Comparison of ENCODE assay signal across 33 cellular contexts in genomic region chr2:113114224-113114945, GRCh38. TPM values are rescaled to one million over a fixed set of nuclear protein-coding genes. Genes with fewer than 3 reads are reported as not detected.
DNase-seq lines count a peak whose midpoint lies in the region; FAIRE-seq and TF ChIP-seq lines count a peak whose summit lies in the region.
"Had no signal": no experiment of that assay in that cellular context is flagged by ENCODE, and none has a peak within 500 bp of the region (broad histone marks: within the 10 kb centered on the region; RNA-seq: fewer than 3 reads in every experiment).

No MANE protein-coding gene starts in this region.

- BruUV-seq in mammary epithelial cell (replicated peaks; lab: Mats Ljungman, UMichigan): no TSS peak

- TF ChIP-seq EP300 in suprapubic skin (IDR thresholded peaks at IDR 0.05): no peak
- no peak for TF ChIP-seq EP300 in sigmoid colon (IDR thresholded peaks at IDR 0.05)

- no peak for TF ChIP-seq POLR2A in breast epithelium (IDR thresholded peaks at IDR 0.05)
- TF ChIP-seq POLR2A in suprapubic skin (IDR thresholded peaks at IDR 0.05): no peak
- TF ChIP-seq POLR2A in sigmoid colon (IDR thresholded peaks at IDR 0.05): no peak

- CTCF ChIA-PET in mammary epithelial cell (lab: Charles Lee; ENCODE audit: low non-redundant PET): interaction anchor here (0.7 to 0.8 kb wide), 2 partner anchors 60 to 366 kb away, joined by 3 to 4 read pairs; no protein-coding TSS in a partner anchor

- H3K4me1 ChIP-seq in mammary epithelial cell (ENCODE audit: insufficient read depth, low read length) (peaks cover 28% of the 10 kb centered on the region), breast epithelium (no peaks in the 10 kb centered on the region), esophagus (ENCODE audit: control insufficient read depth in 2 of 2, insufficient read depth in 2 of 2, low read length in 1 of 2) (peaks cover 6 to 33% of the 10 kb centered on the region in 2 donors), keratinocyte (ENCODE audit: control insufficient read depth, extremely low read depth, insufficient read depth, low read length) (peaks cover 59% of the 10 kb centered on the region), suprapubic skin (peaks cover 58% of the 10 kb centered on the region), sigmoid colon (no peaks in the 10 kb centered on the region)
- H3K4me1 ChIP-seq: BE2C, SJSA1 had no signal

- H3K27ac ChIP-seq in mammary epithelial cell (ENCODE audit: insufficient read depth, low read depth, low read length) (peak overlapping the region; percentile 44), breast epithelium (no peak overlapping the region), esophagus (ENCODE audit: low read depth in 2 of 2, low read length in 1 of 2) (peak overlapping the region; percentile 90 to 99), keratinocyte (ENCODE audit: control insufficient read depth, insufficient read depth, low read length) (peak overlapping the region; percentile 98), suprapubic skin (peak overlapping the region; percentile 79), sigmoid colon (no peak overlapping the region)
- H3K27ac ChIP-seq: SJSA1 had no signal

- H3K27me3 ChIP-seq in mammary epithelial cell (ENCODE audit: insufficient read depth, low read length) (no peaks in the 10 kb centered on the region), breast epithelium (no peaks in the 10 kb centered on the region), esophagus (ENCODE audit: control insufficient read depth in 1 of 2, insufficient read depth in 2 of 2, low read length in 2 of 2) (no peaks in the 10 kb centered on the region), keratinocyte (ENCODE audit: control insufficient read depth, extremely low read depth, insufficient read depth, low read length) (no peaks in the 10 kb centered on the region), suprapubic skin (no peaks in the 10 kb centered on the region), sigmoid colon (no peaks in the 10 kb centered on the region)
- H3K27me3 ChIP-seq: BE2C, SJSA1 had no signal

- H3K4me2 ChIP-seq in mammary epithelial cell (ENCODE audit: insufficient read depth, low read depth, low read length) (peak overlapping the region; percentile 44), keratinocyte (ENCODE audit: control insufficient read depth, extremely low read depth, insufficient read depth, low read depth, low read length) (peak overlapping the region; percentile 65)

- H3K4me3 ChIP-seq in mammary epithelial cell (replicated peaks in 1 of 3; ENCODE audit: insufficient read depth in 1 of 3, low read depth in 2 of 3, low read length in 3 of 3) (no peak overlapping the region), breast epithelium (no peak overlapping the region), esophagus (ENCODE audit: low read depth in 1 of 2, low read length in 2 of 2) (peak overlapping the region in 1 of 2 donors; percentile 7), keratinocyte (ENCODE audit: control insufficient read depth in 2 of 3, extremely low read depth in 1 of 3, insufficient read depth in 2 of 3, low read depth in 1 of 3, low read length in 3 of 3) (no peak overlapping the region), suprapubic skin (no peak overlapping the region), sigmoid colon (no peak overlapping the region)
- H3K4me3 ChIP-seq: SJSA1 had no signal

- H4K20me1 ChIP-seq in mammary epithelial cell (ENCODE audit: insufficient read depth, low read length): no peaks in the 10 kb centered on the region
- no peaks in the 10 kb centered on the region for H4K20me1 ChIP-seq in keratinocyte (ENCODE audit: control insufficient read depth, extremely low read depth, insufficient read depth, low read length)

- H3K36me3 ChIP-seq in mammary epithelial cell (ENCODE audit: insufficient read depth, low read length) (no peaks in the 10 kb centered on the region), breast epithelium (no peaks in the 10 kb centered on the region), esophagus (ENCODE audit: control insufficient read depth in 2 of 2, insufficient read depth in 2 of 2, low read length in 1 of 2) (no peaks in the 10 kb centered on the region), keratinocyte (ENCODE audit: control insufficient read depth in 2 of 2, extremely low read depth in 1 of 2, insufficient read depth in 2 of 2, low read length in 2 of 2) (no peaks in the 10 kb centered on the region), suprapubic skin (no peaks in the 10 kb centered on the region), sigmoid colon (no peaks in the 10 kb centered on the region)
- H3K36me3 ChIP-seq: BE2C, SJSA1 had no signal

- H3K9ac ChIP-seq in mammary epithelial cell (ENCODE audit: insufficient read depth, low read length): peak overlapping the region; percentile 8
- H3K9ac ChIP-seq in keratinocyte (ENCODE audit: control insufficient read depth, extremely low read depth, insufficient read depth, low read length): peak overlapping the region; percentile 65

- DNase-seq in mammary epithelial cell (peak; percentile 87), breast epithelium (ENCODE audit: low spot score in 2 of 2) (no peak), keratinocyte (ENCODE audit: low read depth, low spot score) (no peak), suprapubic skin (ENCODE audit: low spot score in 2 of 2) (no peak), sigmoid colon (no peak), GDM1 (lab: John Stamatoyannopoulos, UW) (no peak)
- no peak for DNase-seq in stimulated activated CD8-positive, alpha-beta memory T cell treated with anti-CD3 and anti-CD28 coated beads, Interleukin-4, amount 100 ng/mL, for 48 hours
- DNase-seq: 8988T; ACHN; BE2C; CD8-positive, alpha-beta memory T cell; DMS 273 treated with DMSO at 0.1 percent for 48 hours; DMS79; EL; GF-D8; KBM-7; MV-4-11; NCI-H1105; NCI-H1436 treated with DMSO at 0.1 percent for 48 hours; NCI-H2029 treated with DMSO at 0.1 percent for 48 hours; NCI-H2227 treated with DMSO at 0.1 percent for 48 hours; NCI-H69; Right ventricle myocardium superior; RPMI8226 had no signal

- intact Hi-C loops in mammary epithelial cell (cut with micrococcal nuclease): no loop called here
- intact Hi-C loops in breast epithelium (cut with DNase I; ENCODE audit: low total_unique reads): no loop called here
- intact Hi-C loops in sigmoid colon (cut with DNase I): no loop called here

- H3K9me3 ChIP-seq in mammary epithelial cell (replicated peaks; ENCODE audit: insufficient read depth, low read length): no peaks in the 10 kb centered on the region
- H3K9me3 ChIP-seq in breast epithelium: no peaks in the 10 kb centered on the region
- H3K9me3 ChIP-seq in esophagus (ENCODE audit: control insufficient read depth in 2 of 2, insufficient read depth in 1 of 2, low read depth in 1 of 2, low read length in 1 of 2): no peaks in the 10 kb centered on the region
- H3K9me3 ChIP-seq in keratinocyte (ENCODE audit: control insufficient read depth, low read depth, low read length): no peaks in the 10 kb centered on the region
- no peaks in the 10 kb centered on the region for H3K9me3 ChIP-seq in suprapubic skin
- H3K9me3 ChIP-seq in sigmoid colon: no peaks in the 10 kb centered on the region
- H3K9me3 ChIP-seq: BE2C, SJSA1 had no signal

- in situ Hi-C loops in mammary epithelial cell (cut with MboI; ENCODE audit: low sequenced_read_pairs in 2 of 2): no loop called here

- WGBS in mammary epithelial cell (ENCODE audit: low coverage, missing lambda C conversion rate): 68% methylated on average over 6 of the region's 6 CpGs
- 55 to 61% methylated on average over 6 of the region's 6 CpGs for WGBS in esophagus, 2 donors
- 65% methylated on average over 6 of the region's 6 CpGs for WGBS in suprapubic skin
- WGBS in sigmoid colon, 2 donors: 63 to 81% methylated on average over 6 of the region's 6 CpGs

- H3K9me1 ChIP-seq in keratinocyte (ENCODE audit: control insufficient read depth, extremely low read depth, insufficient read depth, low read length): no peaks in the 10 kb centered on the region

- TF ChIP-seq CTCF in mammary epithelial cell (conservative IDR thresholded peaks at IDR 0.05 in 1 of 2, IDR thresholded peaks at IDR 0.05 in 1 of 2; ENCODE audit: extremely low read depth in 1 of 2, insufficient read depth in 1 of 2, low read depth in 1 of 2, low read length in 2 of 2) (no peak), breast epithelium (IDR thresholded peaks at IDR 0.05) (no peak), keratinocyte (optimal IDR thresholded peaks at IDR 0.05 in 1 of 3, IDR thresholded peaks at IDR 0.05 in 1 of 3, conservative IDR thresholded peaks at IDR 0.05 in 1 of 3; ENCODE audit: extremely low read depth in 1 of 3, insufficient read depth in 2 of 3, low read length in 3 of 3) (no peak), suprapubic skin (IDR thresholded peaks at IDR 0.05) (no peak), sigmoid colon (IDR thresholded peaks at IDR 0.05) (no peak)

- peak; percentile 84 for FAIRE-seq in keratinocyte (lab: Jason Lieb, UNC)
- FAIRE-seq: GM18507 had no signal

- no peaks in the 10 kb centered on the region for H3K79me2 ChIP-seq in mammary epithelial cell (ENCODE audit: insufficient read depth, low read length)
- peaks cover 2% of the 10 kb centered on the region for H3K79me2 ChIP-seq in keratinocyte (ENCODE audit: control insufficient read depth, insufficient read depth, low read length)

- H2AFZ ChIP-seq in mammary epithelial cell (ENCODE audit: low read depth, low read length) (peak overlapping the region; percentile 65), keratinocyte (ENCODE audit: control insufficient read depth, low read length) (peak overlapping the region; percentile 59)

- dilution Hi-C loops in mammary epithelial cell (cut with HindIII; ENCODE audit: low sequenced_read_pairs) (no loop called here), keratinocyte (cut with MboI; ENCODE audit: extremely low pct_ligation_motif_present, low sequenced_read_pairs) (no loop called here)

RNA-seq across cellular contexts. Expression of gene IL1RN, which starts 13.0 kb away (rescaled TPM):
- 10 to 100 TPM in 1 of 2 donors, 1 to 10 TPM in 1; 1.0 to 18.0 TPM for total RNA-seq in mammary epithelial cell
- 38.0 TPM for polyA plus RNA-seq in mammary epithelial cell
- polyA minus RNA-seq in mammary epithelial cell: 21.7 TPM
- 1 to 10 TPM in 2 of 3 donors, under 1 TPM in 1; 0.66 to 3.8 (median 1.6) TPM for total RNA-seq in breast epithelium
- 1,000 to 10,000 TPM; 1,363 to 2,112 TPM for polyA plus RNA-seq in esophagus
- polyA plus RNA-seq in keratinocyte: 114 to 190 TPM (median 128 TPM) in 3 replicates
- polyA plus RNA-seq in keratinocyte (2011; ENCODE audit: low read depth): 78.2 TPM
- polyA plus RNA-seq in keratinocyte (2011; cell fraction: cytosol; rRNA removed): 135 and 172 TPM in 2 replicates
- polyA plus RNA-seq in keratinocyte (2011; cell fraction: nucleus; rRNA removed): 163 and 216 TPM in 2 replicates
- polyA plus RNA-seq in keratinocyte (2012; ENCODE audit: low replicate concordance): 86.5 and 244 TPM in 2 replicates
- polyA minus RNA-seq in keratinocyte: 115 to 344 TPM (median 161 TPM) in 3 replicates
- polyA minus RNA-seq in keratinocyte (2011; cell fraction: cytosol; rRNA and poly(A)+ RNA removed): 83.3 TPM
- polyA minus RNA-seq in keratinocyte (2011; cell fraction: nucleus; rRNA and poly(A)+ RNA removed): 66.6 and 115 TPM in 2 replicates
- 100 to 1,000 TPM; 129 to 147 (median 135) TPM for total RNA-seq in suprapubic skin
- 1 to 10 TPM in 1 of 4 donors, under 1 TPM in 1, not detected in 2; 0.55 to 1.6 TPM for total RNA-seq in sigmoid colon
- polyA plus RNA-seq in sigmoid colon: 10 to 100 TPM in 2 of 3 donors, 1 to 10 TPM in 1; 6.6 to 19.9 (median 11.1) TPM
- total RNA-seq: HT1080, LHCN-M2, MCF 10A, NCI-H460, SJSA1 had no signal
- polyA plus RNA-seq: CD8-positive, alpha-beta memory T cell had no signal

RNA-seq across cellular contexts. Expression of gene IL1F10, which starts 46.6 kb away (rescaled TPM):
- total RNA-seq in mammary epithelial cell (not detected), breast epithelium (not detected), suprapubic skin (10 to 100 TPM in 3 of 4 donors, under 1 TPM in 1; 0.80 to 23.2 (median 18.3) TPM), sigmoid colon (not detected)
- polyA plus RNA-seq in mammary epithelial cell (0.09 TPM), esophagus (under 1 TPM; 0.18 to 0.51 TPM), keratinocyte (0.15 to 0.75 TPM (median 0.37 TPM) in 3 replicates), sigmoid colon (not detected)
- polyA minus RNA-seq in mammary epithelial cell (not detected), keratinocyte (0.69 TPM in 1 of 3 replicates, not detected in the others)
- 1.9 TPM for polyA plus RNA-seq in keratinocyte (2011; ENCODE audit: low read depth)
- 0.47 and 0.73 TPM in 2 replicates for polyA plus RNA-seq in keratinocyte (2011; cell fraction: cytosol; rRNA removed)
- 0.49 and 0.56 TPM in 2 replicates for polyA plus RNA-seq in keratinocyte (2011; cell fraction: nucleus; rRNA removed)
- polyA plus RNA-seq in keratinocyte (2012; ENCODE audit: low replicate concordance): 0.22 and 6.2 TPM in 2 replicates
- not detected for polyA minus RNA-seq in keratinocyte (2011; cell fraction: cytosol; rRNA and poly(A)+ RNA removed)
- polyA minus RNA-seq in keratinocyte (2011; cell fraction: nucleus; rRNA and poly(A)+ RNA removed): not detected in 2 replicates
- total RNA-seq: CD8-positive, alpha-beta memory T cell; H4; HT1080; LHCN-M2; MCF 10A; NCI-H460; Right ventricle myocardium superior; SJSA1 had no signal
- polyA plus RNA-seq: CD14-positive monocyte; CD8-positive, alpha-beta memory T cell had no signal

RNA-seq across cellular contexts. Expression of gene IL36RN, which starts 55.4 kb away (rescaled TPM):
- total RNA-seq in mammary epithelial cell (1 to 10 TPM in 1 of 2 donors, under 1 TPM in 1; 0.67 to 1.3 TPM), breast epithelium (not detected), suprapubic skin (10 to 100 TPM in 3 of 4 donors, 1 to 10 TPM in 1; 7.7 to 73.9 (median 37.1) TPM), sigmoid colon (not detected)
- polyA plus RNA-seq in mammary epithelial cell (0.46 TPM), esophagus (10 to 100 TPM; 25.9 to 38.4 TPM), keratinocyte (1.7 to 7.9 TPM (median 3.9 TPM) in 3 replicates), sigmoid colon (under 1 TPM in 1 of 3 donors, not detected in 2; 0.03 TPM)
- polyA minus RNA-seq in mammary epithelial cell (not detected), keratinocyte (0.85 to 5.1 TPM (median 3.0 TPM) in 3 replicates)
- 30.2 TPM for polyA plus RNA-seq in keratinocyte (2011; ENCODE audit: low read depth)
- polyA plus RNA-seq in keratinocyte (2011; cell fraction: cytosol; rRNA removed): 1.5 and 3.2 TPM in 2 replicates
- polyA plus RNA-seq in keratinocyte (2011; cell fraction: nucleus; rRNA removed): 2.3 and 2.4 TPM in 2 replicates
- 1.2 and 38.5 TPM in 2 replicates for polyA plus RNA-seq in keratinocyte (2012; ENCODE audit: low replicate concordance)
- polyA minus RNA-seq in keratinocyte (2011; cell fraction: cytosol; rRNA and poly(A)+ RNA removed): 1.3 TPM
- polyA minus RNA-seq in keratinocyte (2011; cell fraction: nucleus; rRNA and poly(A)+ RNA removed): 1.6 and 2.7 TPM in 2 replicates
- total RNA-seq: CD8-positive, alpha-beta memory T cell; H4; HT1080; LHCN-M2; MCF 10A; NCI-H460; Right ventricle myocardium superior; SJSA1 had no signal
- polyA plus RNA-seq: CD14-positive monocyte; CD8-positive, alpha-beta memory T cell had no signal

RNA-seq across cellular contexts. Expression of gene PSD4, which starts 59.4 kb away (rescaled TPM):
- total RNA-seq in mammary epithelial cell (10 to 100 TPM; 23.8 to 28.6 TPM), breast epithelium (10 to 100 TPM in 2 of 3 donors, 1 to 10 TPM in 1; 4.3 to 61.2 (median 40.3) TPM), suprapubic skin (100 to 1,000 TPM in 1 of 4 donors, 10 to 100 TPM in 3; 53.8 to 102 (median 88.0) TPM), sigmoid colon (1 to 10 TPM; 1.4 to 6.6 (median 2.0) TPM)
- polyA plus RNA-seq in mammary epithelial cell (12.8 TPM), esophagus (10 to 100 TPM; 18.1 to 32.6 TPM), keratinocyte (10.4 to 17.3 TPM (median 11.1 TPM) in 3 replicates), sigmoid colon (10 to 100 TPM; 15.0 to 51.6 (median 22.9) TPM)
- polyA minus RNA-seq in mammary epithelial cell (33.5 TPM), keratinocyte (14.9 to 39.8 TPM (median 17.4 TPM) in 3 replicates)
- polyA plus RNA-seq in keratinocyte (2011; ENCODE audit: low read depth): 5.4 TPM
- polyA plus RNA-seq in keratinocyte (2011; cell fraction: cytosol; rRNA removed): 6.9 and 11.2 TPM in 2 replicates
- polyA plus RNA-seq in keratinocyte (2011; cell fraction: nucleus; rRNA removed): 21.6 and 30.7 TPM in 2 replicates
- 10.6 and 23.6 TPM in 2 replicates for polyA plus RNA-seq in keratinocyte (2012; ENCODE audit: low replicate concordance)
- polyA minus RNA-seq in keratinocyte (2011; cell fraction: cytosol; rRNA and poly(A)+ RNA removed): 12.9 TPM
- polyA minus RNA-seq in keratinocyte (2011; cell fraction: nucleus; rRNA and poly(A)+ RNA removed): 17.8 and 23.5 TPM in 2 replicates

Comparison
In these comparisons a context has a peak if more than half of its experiments do, and no peak if none do; other contexts are left out.
1. H3K27ac ChIP-seq: peak in mammary epithelial cell (single experiment), esophagus (2 of 2), keratinocyte (single experiment) and suprapubic skin (single experiment); none in breast epithelium (0 of 2) and sigmoid colon (0 of 4).
2. RNA of gene IL1RN, which starts 13.0 kb away (total RNA-seq): 129 to 147 TPM in suprapubic skin; 1.0 to 18.0 TPM in mammary epithelial cell, 0.66 to 3.8 TPM in breast epithelium and 0.55 to 1.6 TPM in sigmoid colon; every median in the first group is over 4 times any median in the second.